In genomic region chr19:6744381-6745288, GRCh38 we compare ENCODE assay signal across 8 cellular contexts. TPM values are rescaled to one million over a fixed set of nuclear protein-coding genes. Genes with fewer than 3 reads are reported as not detected.
A peak's percentile ranks its signal among the peaks of the same experiment; 100 is the strongest.
DNase-seq lines count a peak whose midpoint lies in the region; ATAC-seq, FAIRE-seq and TF ChIP-seq lines count a peak whose summit lies in the region.

No MANE protein-coding gene starts in this region.

- no peak for TF ChIP-seq POLR2A in erythroblast (IDR thresholded peaks at IDR 0.05; ENCODE audit: low read length)

- H3K4me3 ChIP-seq in Caco-2 (ENCODE audit: low read depth, low read length) (no peak overlapping the region), fibroblast of villous mesenchyme (ENCODE audit: low read depth, low read length) (peak overlapping the region; percentile 27)

- intact Hi-C loops in Caco-2 (cut with micrococcal nuclease; ENCODE audit: unreplicated experiment) = no loop called here

- CTCF ChIA-PET in Caco-2 (lab: Charles Lee) = interaction anchor here (0.5 kb wide), 1 partner anchor 1862 kb away, joined by 6 read pairs; no protein-coding TSS in a partner anchor

- H3K9me3 Mint-ChIP-seq in Caco-2 (ENCODE audit: unreplicated experiment) = no peaks in the 10 kb centered on the region
- no peaks in the 10 kb centered on the region for H3K9me3 Mint-ChIP-seq in osteocyte (ENCODE audit: unreplicated experiment)

- no peak for ATAC-seq in HG03520 (IDR thresholded peaks at IDR 0.05; ENCODE audit: unreplicated experiment)

- DNase-seq in Caco-2 = no peak
- DNase-seq in RCC 7860 (ENCODE audit: low spot score) = peak; percentile 80
- peak; percentile 92 for DNase-seq in fibroblast of villous mesenchyme (ENCODE audit: low read depth)
- peak; percentile 92 for DNase-seq in osteocyte (ENCODE audit: extremely low spot score, unreplicated experiment)
- DNase-seq in activated CD4-positive, CD25-positive, alpha-beta regulatory T cell treated with anti-CD3 and anti-CD28 coated beads, Interleukin-2, amount 50 U/mL, for 72 hours = no peak
- DNase-seq in OCI-M1 (lab: John Stamatoyannopoulos, UW) = no peak
- no peak for DNase-seq in erythroblast (lab: John Stamatoyannopoulos, UW)

- no peaks in the 10 kb centered on the region for H3K27me3 Mint-ChIP-seq in Caco-2 (ENCODE audit: insufficient read depth, unreplicated experiment)
- no peaks in the 10 kb centered on the region for H3K27me3 Mint-ChIP-seq in osteocyte (ENCODE audit: unreplicated experiment)

- H3K36me3 ChIP-seq in Caco-2 (ENCODE audit: control insufficient read depth, insufficient read depth, low read length) = peaks cover 10% of the 10 kb centered on the region

- TF ChIP-seq CTCF in Caco-2 (IDR thresholded peaks at IDR 0.05; ENCODE audit: insufficient read depth in 1 of 2, low read depth in 1 of 2, low read length in 1 of 2, severe bottlenecking in 1 of 2, unreplicated experiment in 1 of 2) (no peak), fibroblast of villous mesenchyme (IDR thresholded peaks at IDR 0.05; ENCODE audit: insufficient read depth, low read depth, low read length) (no peak), osteocyte (IDR thresholded peaks at IDR 0.05) (no peak)

- H3K9me3 ChIP-seq in Caco-2 = no peaks in the 10 kb centered on the region

- BruUV-seq in Caco-2 (replicated peaks; lab: Mats Ljungman, UMichigan) = no TSS peak

- H3K27ac Mint-ChIP-seq in Caco-2 (ENCODE audit: unreplicated experiment) (peak overlapping the region; percentile 58), osteocyte (ENCODE audit: unreplicated experiment) (peak overlapping the region; percentile 93)

- H3K4me3 Mint-ChIP-seq in Caco-2 (ENCODE audit: unreplicated experiment) = no peak overlapping the region
- H3K4me3 Mint-ChIP-seq in osteocyte (ENCODE audit: unreplicated experiment) = peak overlapping the region; percentile 56

- peak; percentile 83 for FAIRE-seq in RCC 7860 (lab: Jason Lieb, UNC)

- no peaks in the 10 kb centered on the region for H3K27me3 ChIP-seq in Caco-2 (replicated peaks; ENCODE audit: control insufficient read depth, insufficient read depth, low read length)

- POLR2A ChIA-PET in Caco-2 (lab: Charles Lee) = no interaction called here

- H3K4me1 Mint-ChIP-seq in Caco-2 (ENCODE audit: low read depth, unreplicated experiment) = peaks cover 12% of the 10 kb centered on the region
- H3K4me1 Mint-ChIP-seq in osteocyte (ENCODE audit: unreplicated experiment) = peaks cover 50% of the 10 kb centered on the region

- H3K4me1 ChIP-seq in Caco-2 = peaks cover 7% of the 10 kb centered on the region; the same call in 1 of the 2 replicates

- H3K36me3 Mint-ChIP-seq in Caco-2 (ENCODE audit: insufficient read depth, unreplicated experiment) (peaks cover 89% of the 10 kb centered on the region), osteocyte (ENCODE audit: unreplicated experiment) (peaks cover 30% of the 10 kb centered on the region)

RNA-seq across cellular contexts. Expression of gene TRIP10, which starts 5.2 kb away (rescaled TPM):
- total RNA-seq in Caco-2 (2022) (106 and 107 TPM in 2 replicates), fibroblast of villous mesenchyme (49.9 and 50.1 TPM in 2 replicates), osteocyte (51.1 and 53.8 TPM in 2 replicates)

RNA-seq across cellular contexts. Expression of gene GPR108, which starts 7.3 kb away (rescaled TPM):
- total RNA-seq in Caco-2 (2022) (48.9 and 53.6 TPM in 2 replicates), fibroblast of villous mesenchyme (28.3 and 34.1 TPM in 2 replicates), osteocyte (45.4 and 51.5 TPM in 2 replicates)

RNA-seq across cellular contexts. Expression of gene SH2D3A, which starts 22.6 kb away (rescaled TPM):
- total RNA-seq in Caco-2 (2022) (20.5 and 24.5 TPM in 2 replicates), fibroblast of villous mesenchyme (under 0.01 TPM in 1 of 2 replicates, not detected in the other), osteocyte (not detected in 2 replicates)

RNA-seq across cellular contexts. Expression of gene C3, which starts 24.2 kb away (rescaled TPM):
- total RNA-seq in Caco-2 (2022) (19.3 and 21.7 TPM in 2 replicates), fibroblast of villous mesenchyme (1.6 and 76.0 TPM in 2 replicates), osteocyte (0.56 TPM in 1 of 2 replicates, not detected in the other)

RNA-seq across cellular contexts. Expression of gene VAV1, which starts 27.9 kb away (rescaled TPM):
- total RNA-seq in Caco-2 (2022) (not detected in 2 replicates), fibroblast of villous mesenchyme (not detected in 2 replicates), osteocyte (not detected in 2 replicates)

Comparison
In these comparisons a context has a peak if more than half of its experiments do, and no peak if none do; other contexts are left out.
1. DNase-seq: peak in RCC 7860 (single experiment), fibroblast of villous mesenchyme (single experiment) and osteocyte (single experiment); none in Caco-2 (0 of 2), activated CD4-positive, CD25-positive, alpha-beta regulatory T cell treated with anti-CD3 and anti-CD28 coated beads, Interleukin-2, amount 50 U/mL, for 72 hours (single experiment), OCI-M1 (single experiment) and erythroblast (0 of 2).
2. RNA of gene SH2D3A, which starts 22.6 kb away (total RNA-seq): 20.5 to 24.5 TPM in Caco-2; not detected in osteocyte and under 0.01 TPM in fibroblast of villous mesenchyme; every median in the first group is over 10 times any median in the second.